ENCODE assay signal across 10 cellular contexts in genomic region chr22:46074771-46075551, GRCh38.
A peak's percentile ranks its signal among the peaks of the same experiment; 100 is the strongest.
DNase-seq lines count a peak whose midpoint lies in the region; ATAC-seq, FAIRE-seq and TF ChIP-seq lines count a peak whose summit lies in the region.
"Had no signal": no experiment of that assay in that cellular context is flagged by ENCODE, and none has a peak within 500 bp of the region (broad histone marks: within the 10 kb centered on the region; RNA-seq: fewer than 3 reads in every experiment).

No MANE protein-coding gene starts in this region.

- no peak overlapping the region for H3K4me2 ChIP-seq in K562 (ENCODE audit: insufficient read depth, low read length)

- H3K9me1 ChIP-seq in K562 (ENCODE audit: control insufficient read depth, insufficient read depth, low read length): no peaks in the 10 kb centered on the region

- no peaks in the 10 kb centered on the region for H3K36me3 ChIP-seq in K562 (ENCODE audit: control insufficient read depth, insufficient read depth, low read length)
- H3K36me3 ChIP-seq in upper lobe of right lung: peaks cover 21% of the 10 kb centered on the region

- no peak for TF ChIP-seq POLR2A in K562 (conservative IDR thresholded peaks at IDR 0.05)

- intact Hi-C loops in activated naive CD4-positive, alpha-beta T cell treated with anti-CD3 and anti-CD28 coated beads for 36 hours (cut with micrococcal nuclease): no loop called here
- intact Hi-C loops in K562 (cut with micrococcal nuclease) (no loop called here), left colon (cut with DNase I, micrococcal nuclease) (no loop called here), upper lobe of right lung (cut with DNase I) (loop anchor here (5.0 to 10.0 kb wide), 2 partner anchors 37 to 70 kb away; no protein-coding TSS in a partner anchor)

- H3K4me1 Mint-ChIP-seq in activated naive CD4-positive, alpha-beta T cell treated with anti-CD3 and anti-CD28 coated beads for 36 hours (ENCODE audit: low read depth): peaks cover 35% of the 10 kb centered on the region

- TF ChIP-seq CTCF in K562 (IDR thresholded peaks at IDR 0.05 in 2 of 3, conservative IDR thresholded peaks at IDR 0.05 in 1 of 3; ENCODE audit: insufficient read depth in 2 of 3, low read depth in 1 of 3, low read length in 3 of 3): no peak
- no peak for TF ChIP-seq CTCF in upper lobe of right lung (IDR thresholded peaks at IDR 0.05)

- in situ Hi-C loops in K562 (cut with MboI): no loop called here

- H3K9ac ChIP-seq in K562 (ENCODE audit: insufficient read depth in 1 of 2, low read depth in 2 of 2, low read length in 2 of 2): peak overlapping the region in 1 of 2 experiments; percentile 45; a peak in 1 of 4 replicates

- CTCF ChIA-PET in activated naive CD4-positive, alpha-beta T cell treated with anti-CD3 and anti-CD28 coated beads for 36 hours (lab: Charles Lee): interaction anchor here (1.4 to 3.3 kb wide), 3 partner anchors 42 to 69 kb away, joined by 3 to 17 read pairs (median 9); no protein-coding TSS in a partner anchor
- CTCF ChIA-PET in K562 (lab: Yijun Ruan, JAX; ENCODE audit: low intra/inter-chr PET ratio): no interaction called here

- POLR2A ChIA-PET in K562 (lab: Yijun Ruan, JAX): interaction anchor here (1.1 kb wide), 1 partner anchor 14 kb away, joined by 4 read pairs; no protein-coding TSS in a partner anchor

- no peaks in the 10 kb centered on the region for H3K27me3 Mint-ChIP-seq in activated naive CD4-positive, alpha-beta T cell treated with anti-CD3 and anti-CD28 coated beads for 36 hours (ENCODE audit: low read depth)

- H3K27ac ChIP-seq in K562 (ENCODE audit: extremely low read depth, low read depth, low read length) (no peak overlapping the region), upper lobe of right lung (peak overlapping the region; percentile 98)

- H3K4me3 ChIP-seq in K562 (no peak overlapping the region), upper lobe of right lung (peak overlapping the region; percentile 89)

- TF ChIP-seq EP300 in K562 (IDR thresholded peaks at IDR 0.05; ENCODE audit: low read length): no peak

- H3K4me3 Mint-ChIP-seq in activated naive CD4-positive, alpha-beta T cell treated with anti-CD3 and anti-CD28 coated beads for 36 hours: no peak overlapping the region

- H3K9me3 ChIP-seq in K562 (replicated peaks; ENCODE audit: control insufficient read depth, insufficient read depth, low read depth, low read length) (no peaks in the 10 kb centered on the region), upper lobe of right lung (no peaks in the 10 kb centered on the region)

- WGBS in K562 (ENCODE audit: insufficient coverage, low coverage, missing lambda C conversion rate): 42% methylated on average over 17 of the region's 19 CpGs

- H3K27me3 ChIP-seq in K562 (ENCODE audit: control insufficient read depth in 2 of 2, insufficient read depth in 2 of 2, low read length in 2 of 2): no peaks in the 10 kb centered on the region
- no peaks in the 10 kb centered on the region for H3K27me3 ChIP-seq in upper lobe of right lung

- H3K79me2 ChIP-seq in K562 (ENCODE audit: control insufficient read depth, insufficient read depth, low read length): no peaks in the 10 kb centered on the region

- H3K9me3 Mint-ChIP-seq in activated naive CD4-positive, alpha-beta T cell treated with anti-CD3 and anti-CD28 coated beads for 36 hours: no peaks in the 10 kb centered on the region
- no peaks in the 10 kb centered on the region for H3K9me3 Mint-ChIP-seq in activated naive CD4-positive, alpha-beta T cell treated with anti-CD3 and anti-CD28 coated beads, Interleukin-2, amount 50 U/mL, for 72 hours
- H3K9me3 Mint-ChIP-seq: mesothelial cell of epicardium had no signal

- no peaks in the 10 kb centered on the region for H4K20me1 ChIP-seq in K562 (replicated peaks; ENCODE audit: control insufficient read depth, insufficient read depth, low read length)

- no peak for TF ChIP-seq RAD21 in K562 (CRISPR knock-in tag; conservative IDR thresholded peaks at IDR 0.05 in 1 of 2, IDR thresholded peaks at IDR 0.05 in 1 of 2)

- H3K4me1 ChIP-seq in K562 (replicated peaks in 1 of 2; ENCODE audit: control insufficient read depth in 2 of 2, insufficient read depth in 2 of 2, low read length in 2 of 2): peaks cover 0 to 36% of the 10 kb centered on the region in 2 experiments; a peak in 2 of 5 replicates
- H3K4me1 ChIP-seq in upper lobe of right lung: peaks cover 53% of the 10 kb centered on the region

- no TSS peak for BruUV-seq in K562 (replicated peaks; lab: Mats Ljungman, UMichigan)

- no peaks in the 10 kb centered on the region for H3K36me3 Mint-ChIP-seq in activated naive CD4-positive, alpha-beta T cell treated with anti-CD3 and anti-CD28 coated beads for 36 hours (ENCODE audit: low read depth)
- peaks cover 0 to 6% of the 10 kb centered on the region in 2 donors for H3K36me3 Mint-ChIP-seq in activated naive CD4-positive, alpha-beta T cell treated with anti-CD3 and anti-CD28 coated beads, Interleukin-2, amount 50 U/mL, for 72 hours

- peak overlapping the region; percentile 53 for H3K27ac Mint-ChIP-seq in activated naive CD4-positive, alpha-beta T cell treated with anti-CD3 and anti-CD28 coated beads for 36 hours
- H3K27ac Mint-ChIP-seq in activated naive CD4-positive, alpha-beta T cell treated with anti-CD3 and anti-CD28 coated beads, Interleukin-2, amount 50 U/mL, for 72 hours: no peak overlapping the region
- H3K27ac Mint-ChIP-seq: mesothelial cell of epicardium had no signal

- DNase-seq in activated naive CD4-positive, alpha-beta T cell treated with anti-CD3 and anti-CD28 coated beads for 36 hours: no peak
- DNase-seq in activated naive CD4-positive, alpha-beta T cell treated with anti-CD3 and anti-CD28 coated beads, Interleukin-2, amount 50 U/mL, for 72 hours (ENCODE audit: low spot score in 2 of 2): no peak
- DNase-seq in K562 (ENCODE audit: extremely low read depth in 1 of 4, low spot score in 3 of 4): no peak
- DNase-seq in left colon: peak; percentile 14 to 36
- DNase-seq in upper lobe of right lung: peak; percentile 69
- no peak for DNase-seq in central memory CD4-positive, alpha-beta T cell
- DNase-seq: GDM1 had no signal

- peak overlapping the region; percentile 55; the same call in 1 of the 2 replicates for H2AFZ ChIP-seq in K562 (ENCODE audit: low read depth, low read length)

- no peak for ATAC-seq in activated naive CD4-positive, alpha-beta T cell treated with anti-CD3 and anti-CD28 coated beads, Interleukin-2, amount 50 U/mL, for 72 hours
- ATAC-seq in K562 (no peak), left colon (no peak), upper lobe of right lung (no peak), GM21786 (IDR thresholded peaks at IDR 0.05; ENCODE audit: unreplicated experiment) (no peak), GM19035 (IDR thresholded peaks at IDR 0.05; ENCODE audit: unreplicated experiment) (no peak)

- no peak for FAIRE-seq in K562 (lab: Jason Lieb, UNC)

TF ChIP-seq in K562, 482 proteins besides CTCF, POLR2A, EP300 and RAD21:
- no peak for TF ChIP-seq ZNF232 (CRISPR knock-in tag; IDR thresholded peaks at IDR 0.05)
- TF ChIP-seq RBM25 (IDR thresholded peaks at IDR 0.05; ENCODE audit: low read depth, low read length, severe bottlenecking): no peak
- no peak for TF ChIP-seq TCF7L2 (IDR thresholded peaks at IDR 0.05; ENCODE audit: low read depth, low read length)
- no peak for TF ChIP-seq ZBTB7A (IDR thresholded peaks at IDR 0.05; ENCODE audit: borderline replicate concordance, control insufficient read depth, low read depth, low read length)
- no peak for TF ChIP-seq HIVEP1 (CRISPR knock-in tag; IDR thresholded peaks at IDR 0.05)
- TF ChIP-seq GTF2B (IDR thresholded peaks at IDR 0.05; ENCODE audit: extremely low read depth, insufficient read length): no peak
- TF ChIP-seq ZNF347 (CRISPR knock-in tag; IDR thresholded peaks at IDR 0.05; ENCODE audit: low read depth): no peak
- no peak for TF ChIP-seq POLR2AphosphoS2 (IDR thresholded peaks at IDR 0.05; ENCODE audit: low read length)
- TF ChIP-seq MYNN (IDR thresholded peaks at IDR 0.05): no peak
- no peak for TF ChIP-seq MYNN (CRISPR knock-in tag; IDR thresholded peaks at IDR 0.05)
- no peak for TF ChIP-seq TARDBP (IDR thresholded peaks at IDR 0.05)
- TF ChIP-seq ZNF639 (CRISPR knock-in tag; conservative IDR thresholded peaks at IDR 0.05 in 1 of 2, IDR thresholded peaks at IDR 0.05 in 1 of 2): no peak
- TF ChIP-seq ILF3 (IDR thresholded peaks at IDR 0.05; ENCODE audit: borderline replicate concordance): no peak
- TF ChIP-seq ETV1 (tag; conservative IDR thresholded peaks at IDR 0.05; ENCODE audit: low read depth): no peak
- TF ChIP-seq NFXL1 (CRISPR knock-in tag; IDR thresholded peaks at IDR 0.05): no peak

Comparison
In these comparisons a context has a peak if more than half of its experiments do, and no peak if none do; other contexts are left out.
1. DNase-seq: peak in left colon (2 of 2) and upper lobe of right lung (single experiment); none in activated naive CD4-positive, alpha-beta T cell treated with anti-CD3 and anti-CD28 coated beads for 36 hours (single experiment), activated naive CD4-positive, alpha-beta T cell treated with anti-CD3 and anti-CD28 coated beads, Interleukin-2, amount 50 U/mL, for 72 hours (0 of 2), K562 (0 of 4) and central memory CD4-positive, alpha-beta T cell (single experiment).